In the genomic region with DNA sequence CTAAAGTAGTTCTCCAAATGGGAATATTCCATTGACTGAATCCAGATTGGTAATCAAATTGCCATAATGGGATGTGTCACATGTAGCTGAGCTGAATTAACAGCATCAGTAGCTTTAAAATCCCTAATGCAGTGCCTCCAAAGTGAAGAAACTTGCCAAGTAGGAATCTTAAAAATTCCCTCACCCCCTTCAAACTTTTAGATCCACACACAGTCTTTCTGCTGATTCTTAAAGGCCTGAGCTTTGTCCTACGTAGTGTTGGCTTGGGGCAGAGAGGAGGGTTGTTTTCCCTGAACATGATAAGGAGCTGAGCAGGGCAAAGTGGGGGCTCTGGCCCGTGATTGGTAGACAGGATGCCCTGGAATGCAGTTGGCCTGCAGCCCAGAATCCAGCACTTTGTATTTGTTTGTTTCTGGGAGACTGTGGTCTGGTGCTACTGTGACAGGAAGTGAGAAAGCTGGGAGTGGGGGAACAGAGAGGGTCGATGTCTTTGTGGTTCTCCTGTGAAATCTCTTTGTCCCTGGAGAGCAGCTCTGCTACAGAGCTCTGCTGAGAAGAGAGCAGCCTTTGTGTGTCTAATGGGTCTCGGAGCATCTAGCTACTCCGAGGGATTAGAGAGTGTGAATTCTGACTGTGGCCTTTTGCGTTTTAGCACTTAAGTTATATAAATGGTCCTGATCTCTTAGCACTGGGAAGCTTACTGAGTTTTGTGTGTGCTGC, we compare ENCODE assay signal across 8 cellular contexts. TPM values are rescaled to one million over a fixed set of nuclear protein-coding genes. Genes with fewer than 3 reads are reported as not detected.
DNase-seq lines count a peak whose midpoint lies in the region; ATAC-seq, FAIRE-seq and TF ChIP-seq lines count a peak whose summit lies in the region.

No MANE protein-coding gene starts in this region.

- no peak overlapping the region for H2AFZ ChIP-seq in astrocyte (ENCODE audit: low read depth, low read length)

- FAIRE-seq in astrocyte (lab: Jason Lieb, UNC), result peak; percentile 93

- no peak overlapping the region for H3K27ac ChIP-seq in BLaER1
- H3K27ac ChIP-seq in astrocyte (ENCODE audit: low read depth, low read length), result peak overlapping the region; percentile 88
- peak overlapping the region; percentile 63 for H3K27ac ChIP-seq in rectal smooth muscle tissue (ENCODE audit: low read depth, low read length)

- H3K36me3 ChIP-seq in BLaER1, result no peaks in the 10 kb centered on the region; the same call in 1 of the 2 replicates
- H3K36me3 ChIP-seq in astrocyte (ENCODE audit: insufficient read depth, low read length), result no peaks in the 10 kb centered on the region
- H3K36me3 ChIP-seq in rectal smooth muscle tissue (ENCODE audit: control insufficient read depth, insufficient read depth, low read length), result no peaks in the 10 kb centered on the region

- H3K4me3 Mint-ChIP-seq in astrocyte (ENCODE audit: unreplicated experiment), result peak overlapping the region; percentile 75

- H3K4me2 ChIP-seq in BLaER1, result peak overlapping the region; percentile 76
- H3K4me2 ChIP-seq in astrocyte (ENCODE audit: low read length), result peak overlapping the region; percentile 82

- H3K27ac Mint-ChIP-seq in astrocyte (ENCODE audit: unreplicated experiment), result peak overlapping the region; percentile 94

- H3K9ac ChIP-seq in BLaER1, result peak overlapping the region; percentile 26; the same call in 1 of the 2 replicates
- H3K9ac ChIP-seq in astrocyte (ENCODE audit: low read length), result peak overlapping the region; percentile 79
- H3K9ac ChIP-seq in rectal smooth muscle tissue (ENCODE audit: low read length), result peak overlapping the region; percentile 1

- ATAC-seq in HG03565 (IDR thresholded peaks at IDR 0.05; ENCODE audit: unreplicated experiment) (no peak), GM21723 (IDR thresholded peaks at IDR 0.05; ENCODE audit: unreplicated experiment) (no peak)

- H3K9me3 ChIP-seq in BLaER1, result no peaks in the 10 kb centered on the region
- H3K9me3 ChIP-seq in astrocyte (ENCODE audit: insufficient read depth, low read depth, low read length), result no peaks in the 10 kb centered on the region

- H3K27me3 ChIP-seq in BLaER1 (no peaks in the 10 kb centered on the region), astrocyte (ENCODE audit: insufficient read depth, low read length) (no peaks in the 10 kb centered on the region), rectal smooth muscle tissue (ENCODE audit: control insufficient read depth, insufficient read depth, low read length) (no peaks in the 10 kb centered on the region)

- peaks cover 52% of the 10 kb centered on the region for H3K4me1 ChIP-seq in BLaER1
- peaks cover 46% of the 10 kb centered on the region for H3K4me1 ChIP-seq in astrocyte (ENCODE audit: insufficient read depth, low read length)
- peaks cover 49% of the 10 kb centered on the region for H3K4me1 ChIP-seq in rectal smooth muscle tissue (ENCODE audit: control insufficient read depth, insufficient read depth, low read length)

- H3K4me3 ChIP-seq in BLaER1 (no peak overlapping the region), astrocyte (ENCODE audit: insufficient read depth, low read depth, low read length) (peak overlapping the region; percentile 48), rectal smooth muscle tissue (ENCODE audit: low read length) (peak overlapping the region; percentile 51)

- no peaks in the 10 kb centered on the region for H3K9me3 Mint-ChIP-seq in astrocyte (ENCODE audit: unreplicated experiment)

- TF ChIP-seq CTCF in astrocyte (IDR thresholded peaks at IDR 0.05; ENCODE audit: insufficient read depth, low read depth, low read length) (no peak), GM13976 (IDR thresholded peaks at IDR 0.05; ENCODE audit: borderline replicate concordance, control extremely low read depth, extremely low read depth, insufficient read depth, missing control alignments) (no peak)

- H3K79me2 ChIP-seq in astrocyte (ENCODE audit: insufficient read depth, low read length), result peaks cover 97% of the 10 kb centered on the region

- no peaks in the 10 kb centered on the region for H3K27me3 Mint-ChIP-seq in astrocyte (ENCODE audit: low read depth, unreplicated experiment)

- peaks cover 6% of the 10 kb centered on the region; the same call in 1 of the 2 replicates for H4K20me1 ChIP-seq in BLaER1
- peaks cover 90% of the 10 kb centered on the region for H4K20me1 ChIP-seq in astrocyte (ENCODE audit: insufficient read depth, low read length)

- peak; percentile 100 for DNase-seq in LHCN-M2 (ENCODE audit: low read depth)
- DNase-seq in astrocyte (ENCODE audit: low read depth), result peak; percentile 99
- peak; percentile 86 for DNase-seq in hepatic stellate cell (ENCODE audit: low spot score)
- no peak for DNase-seq in GM13976 (ENCODE audit: low spot score)

- peaks cover 9% of the 10 kb centered on the region for H3K36me3 Mint-ChIP-seq in astrocyte (ENCODE audit: low read depth, unreplicated experiment)

- H3K4me1 Mint-ChIP-seq in astrocyte (ENCODE audit: low read depth, unreplicated experiment), result peaks cover 81% of the 10 kb centered on the region

- in situ Hi-C loops in GM13976 (cut with MboI; ENCODE audit: low sequenced_read_pairs, unreplicated experiment), result no loop called here

RNA-seq across cellular contexts. Expression of gene CTNND1, which starts 16.9 kb away (rescaled TPM):
- total RNA-seq in LHCN-M2 (2014; rRNA removed) (68.5 and 83.3 TPM in 2 replicates), astrocyte (235 and 243 TPM in 2 replicates)
- polyA plus RNA-seq in LHCN-M2 (2012), result 53.3 TPM

RNA-seq across cellular contexts. Expression of gene BTBD18, which starts 26.9 kb away (rescaled TPM):
- total RNA-seq in LHCN-M2 (2014; rRNA removed) (not detected in 2 replicates), astrocyte (not detected in 2 replicates)
- polyA plus RNA-seq in LHCN-M2 (2012), result 0.05 TPM

RNA-seq across cellular contexts. Expression of gene SELENOH, which starts 37.2 kb away (rescaled TPM):
- total RNA-seq in LHCN-M2 (2014; rRNA removed) (123 and 183 TPM in 2 replicates), astrocyte (94.3 and 123 TPM in 2 replicates)
- 237 TPM for polyA plus RNA-seq in LHCN-M2 (2012)

Comparison
In these comparisons a context has a peak if more than half of its experiments do, and no peak if none do; other contexts are left out.
1. H3K9ac ChIP-seq: peak in every context shown above with its lines; median percentile 79 in astrocyte; 26 in BLaER1; 1 in rectal smooth muscle tissue.